12 cellular contexts compared by ENCODE assay signal in the genomic region with DNA sequence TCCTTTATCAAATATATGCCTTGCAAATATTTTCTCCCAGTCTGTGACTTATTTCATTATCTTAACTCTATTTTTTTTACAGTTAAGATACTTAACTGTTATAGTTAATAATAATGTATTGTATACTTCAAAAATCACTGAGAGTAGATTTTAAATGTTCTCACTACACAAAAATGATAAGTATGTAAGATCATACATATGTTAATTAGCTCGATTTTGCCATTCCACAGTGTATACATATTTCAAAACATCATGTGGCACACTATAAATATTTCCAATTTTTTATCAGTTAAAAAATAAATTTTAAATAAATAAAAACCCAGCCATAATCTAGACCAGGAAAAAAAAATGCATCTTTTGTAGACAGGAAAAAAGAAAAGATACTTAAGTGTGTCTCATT. TPM values are rescaled to one million over a fixed set of nuclear protein-coding genes. Genes with fewer than 3 reads are reported as not detected.
DNase-seq lines count a peak whose midpoint lies in the region; ATAC-seq, FAIRE-seq and TF ChIP-seq lines count a peak whose summit lies in the region.
"Had no signal": no experiment of that assay in that cellular context is flagged by ENCODE, and none has a peak within 500 bp of the region (broad histone marks: within the 10 kb centered on the region; RNA-seq: fewer than 3 reads in every experiment).

No MANE protein-coding gene starts in this region.

- intact Hi-C loops in kidney (cut with DNase I) (no loop called here), upper lobe of right lung (cut with DNase I) (no loop called here)

- no peaks in the 10 kb centered on the region for H3K9me3 ChIP-seq in kidney (ENCODE audit: control insufficient read depth in 1 of 2, low read length in 2 of 2)
- H3K9me3 ChIP-seq in upper lobe of right lung: no peaks in the 10 kb centered on the region
- H3K9me3 ChIP-seq: BLaER1 had no signal

- FAIRE-seq in kidney (lab: Jason Lieb, UNC): peak; percentile 60
- FAIRE-seq: GM12892 had no signal

- H3K36me3 ChIP-seq in kidney (ENCODE audit: control insufficient read depth in 1 of 2, insufficient read depth in 2 of 2, low read length in 2 of 2) (no peaks in the 10 kb centered on the region), upper lobe of right lung (peaks cover 13% of the 10 kb centered on the region)

- no peak for ATAC-seq in upper lobe of right lung
- ATAC-seq in activated naive CD4-positive, alpha-beta T cell treated with anti-CD3 and anti-CD28 coated beads, Interleukin-2, amount 50 U/mL, for 72 hours: no peak
- ATAC-seq: GM23338 had no signal

- H3K9ac ChIP-seq in kidney (ENCODE audit: low read length in 2 of 2): no peak overlapping the region
- H3K9ac ChIP-seq: BLaER1 had no signal

- no peaks in the 10 kb centered on the region for H3K9me3 Mint-ChIP-seq in chondrocyte (ENCODE audit: low read depth)
- H3K9me3 Mint-ChIP-seq in activated naive CD4-positive, alpha-beta T cell treated with anti-CD3 and anti-CD28 coated beads, Interleukin-2, amount 50 U/mL, for 72 hours: no peaks in the 10 kb centered on the region
- H3K9me3 Mint-ChIP-seq: GM23338, IgD-negative memory B cell had no signal

- H3K27ac Mint-ChIP-seq in chondrocyte (ENCODE audit: unreplicated experiment): peak overlapping the region; percentile 39
- H3K27ac Mint-ChIP-seq in activated naive CD4-positive, alpha-beta T cell treated with anti-CD3 and anti-CD28 coated beads, Interleukin-2, amount 50 U/mL, for 72 hours: no peak overlapping the region
- H3K27ac Mint-ChIP-seq: GM23338, IgD-negative memory B cell had no signal

- no peak overlapping the region for H3K4me3 Mint-ChIP-seq in chondrocyte (ENCODE audit: unreplicated experiment)
- H3K4me3 Mint-ChIP-seq: GM23338, IgD-negative memory B cell had no signal

- H3K4me1 ChIP-seq in kidney (ENCODE audit: control insufficient read depth in 1 of 2, insufficient read depth in 1 of 2, low read depth in 1 of 2, low read length in 2 of 2): no peaks in the 10 kb centered on the region
- no peaks in the 10 kb centered on the region for H3K4me1 ChIP-seq in upper lobe of right lung
- H3K4me1 ChIP-seq: BLaER1 had no signal

- H3K27ac ChIP-seq in kidney (ENCODE audit: low read depth in 2 of 2, low read length in 2 of 2) (no peak overlapping the region), upper lobe of right lung (no peak overlapping the region)
- H3K27ac ChIP-seq: BLaER1 had no signal

- TF ChIP-seq CTCF in chondrocyte (IDR thresholded peaks at IDR 0.05) (no peak), kidney (IDR thresholded peaks at IDR 0.05; ENCODE audit: borderline replicate concordance, extremely low read depth, insufficient read depth) (no peak), upper lobe of right lung (IDR thresholded peaks at IDR 0.05) (no peak)

- DNase-seq in HCEC 1CT (peak; percentile 30), chondrocyte (ENCODE audit: low spot score) (no peak), kidney (no peak), upper lobe of right lung (no peak)
- DNase-seq in activated naive CD4-positive, alpha-beta T cell treated with anti-CD3 and anti-CD28 coated beads, Interleukin-2, amount 50 U/mL, for 72 hours (ENCODE audit: low spot score in 2 of 2): no peak
- no peak for DNase-seq in activated effector memory CD4-positive, alpha-beta T cell treated with anti-CD3 and anti-CD28 coated beads, Interleukin-2, amount 50 U/mL, for 16 hours
- DNase-seq: GDM1, H7 had no signal

- H3K4me1 Mint-ChIP-seq in chondrocyte (ENCODE audit: low read depth): peaks cover 9% of the 10 kb centered on the region
- H3K4me1 Mint-ChIP-seq: IgD-negative memory B cell had no signal

- H3K36me3 Mint-ChIP-seq in chondrocyte (ENCODE audit: low read depth): peaks cover 9% of the 10 kb centered on the region
- no peaks in the 10 kb centered on the region for H3K36me3 Mint-ChIP-seq in activated naive CD4-positive, alpha-beta T cell treated with anti-CD3 and anti-CD28 coated beads, Interleukin-2, amount 50 U/mL, for 72 hours

- no peak overlapping the region for H3K4me3 ChIP-seq in kidney (ENCODE audit: low read length in 2 of 2)
- H3K4me3 ChIP-seq in upper lobe of right lung: no peak overlapping the region
- H3K4me3 ChIP-seq: BLaER1, GM23338 had no signal

- H3K27me3 Mint-ChIP-seq in chondrocyte (ENCODE audit: low read depth): no peaks in the 10 kb centered on the region
- H3K27me3 Mint-ChIP-seq: IgD-negative memory B cell had no signal

- H3K27me3 ChIP-seq in upper lobe of right lung: no peaks in the 10 kb centered on the region
- H3K27me3 ChIP-seq: BLaER1 had no signal

RNA-seq across cellular contexts. Expression of a gene that starts 27.2 kb away (rescaled TPM):
- 52.2 to 58.7 TPM (median 52.4 TPM) in 3 replicates for total RNA-seq in chondrocyte
- 65.4 TPM for total RNA-seq in kidney
- polyA plus RNA-seq in kidney (ENCODE audit: insufficient read depth, low read depth, low replicate concordance): 6.7 TPM
- total RNA-seq in upper lobe of right lung: 59.4 TPM
- total RNA-seq in activated naive CD4-positive, alpha-beta T cell treated with anti-CD3 and anti-CD28 coated beads, Interleukin-2, amount 50 U/mL, for 72 hours: 1 to 10 TPM; 3.4 to 5.5 TPM
